Comparison of ENCODE assay signal across 23 cellular contexts in genomic region chr1:40932004-40932403, GRCh38. TPM values are rescaled to one million over a fixed set of nuclear protein-coding genes. Genes with fewer than 3 reads are reported as not detected.
DNase-seq lines count a peak whose midpoint lies in the region; ATAC-seq and TF ChIP-seq lines count a peak whose summit lies in the region.
"Had no signal": no experiment of that assay in that cellular context is flagged by ENCODE, and none has a peak within 500 bp of the region (broad histone marks: within the 10 kb centered on the region; RNA-seq: fewer than 3 reads in every experiment).

No MANE protein-coding gene starts in this region.

- no peaks in the 10 kb centered on the region for H3K36me3 Mint-ChIP-seq in type B pancreatic cell
- H3K36me3 Mint-ChIP-seq: CD4-positive, CD25-positive, alpha-beta regulatory T cell; stimulated activated memory B cell treated with anti-CD40 and anti-IgM and Interleukin-4, amounts not matched to agents 10 μg/mL and 1 μg/mL and 100 μg/mL, for 72 hours had no signal

- H2AFZ ChIP-seq in PC-9: no peak overlapping the region
- H2AFZ ChIP-seq: GM23248 had no signal

- no peaks in the 10 kb centered on the region for H3K36me3 ChIP-seq in heart right ventricle
- H3K36me3 ChIP-seq in PC-9 (ENCODE audit: low read depth): no peaks in the 10 kb centered on the region
- no peaks in the 10 kb centered on the region for H3K36me3 ChIP-seq in ascending aorta

- no peaks in the 10 kb centered on the region for H3K79me2 ChIP-seq in PC-9 (ENCODE audit: low read depth)

- H3K27ac Mint-ChIP-seq in type B pancreatic cell: peak overlapping the region; percentile 51
- H3K27ac Mint-ChIP-seq: activated CD4-positive, alpha-beta T cell treated with anti-CD3 and anti-CD28 coated beads for 36 hours; stimulated activated memory B cell treated with anti-CD40 and anti-IgM and Interleukin-4, amounts not matched to agents 10 μg/mL and 1 μg/mL and 100 μg/mL, for 72 hours had no signal

- WGBS in heart right ventricle, 2 donors: 49 to 58% methylated on average over 4 of the region's 4 CpGs

- peak in 6 of 8 donors; percentile 24 to 84 (median 56) for ATAC-seq in heart right ventricle
- no peak for ATAC-seq in left ventricle myocardium superior
- ATAC-seq in foreskin keratinocyte: peak; percentile 38
- ATAC-seq in GM18511 (IDR thresholded peaks at IDR 0.05; ENCODE audit: unreplicated experiment): no peak
- no peak for ATAC-seq in HG03460 (IDR thresholded peaks at IDR 0.05; ENCODE audit: unreplicated experiment)
- ATAC-seq: activated CD4-positive, alpha-beta T cell treated with anti-CD3 and anti-CD28 coated beads for 36 hours; K562; left lobe of liver; stimulated activated memory B cell treated with anti-CD40 and anti-IgM and Interleukin-4, amounts not matched to agents 10 μg/mL and 1 μg/mL and 100 μg/mL, for 72 hours had no signal

- CTCF ChIA-PET in PC-9 (lab: Charles Lee): interaction anchor here (1.2 kb wide), 1 partner anchor 17 kb away, joined by 3 read pairs; no protein-coding TSS in a partner anchor

- peaks cover 6% of the 10 kb centered on the region; the same call in 1 of the 2 replicates for H3F3A ChIP-seq in PC-9 (ENCODE audit: insufficient read depth, low read depth)

- peak overlapping the region in 4 of 10 donors; percentile 5 to 62 (median 21) for H3K27ac ChIP-seq in heart right ventricle
- no peak overlapping the region for H3K27ac ChIP-seq in PC-9
- no peak overlapping the region for H3K27ac ChIP-seq in foreskin keratinocyte
- H3K27ac ChIP-seq in ascending aorta: no peak overlapping the region
- H3K27ac ChIP-seq: GM23248, HL-60 had no signal

- TF ChIP-seq CTCF in heart right ventricle (IDR thresholded peaks at IDR 0.05) (no peak), PC-9 (conservative IDR thresholded peaks at IDR 0.05) (no peak), foreskin keratinocyte (conservative IDR thresholded peaks at IDR 0.05) (no peak), type B pancreatic cell (conservative IDR thresholded peaks at IDR 0.05) (no peak), ascending aorta (IDR thresholded peaks at IDR 0.05) (no peak)

- H3K27me3 ChIP-seq in heart right ventricle (no peaks in the 10 kb centered on the region), PC-9 (ENCODE audit: insufficient read depth, low read depth) (no peaks in the 10 kb centered on the region), foreskin keratinocyte (no peaks in the 10 kb centered on the region), ascending aorta (no peaks in the 10 kb centered on the region)

- intact Hi-C loops in heart right ventricle (cut with DNase I) (no loop called here), left ventricle myocardium superior (cut with micrococcal nuclease) (no loop called here), PC-9 (cut with micrococcal nuclease; ENCODE audit: unreplicated experiment) (no loop called here), ascending aorta (cut with DNase I) (no loop called here)

- H3K9me3 Mint-ChIP-seq in type B pancreatic cell: no peaks in the 10 kb centered on the region
- H3K9me3 Mint-ChIP-seq: CD4-positive, CD25-positive, alpha-beta regulatory T cell; stimulated activated memory B cell treated with anti-CD40 and anti-IgM and Interleukin-4, amounts not matched to agents 10 μg/mL and 1 μg/mL and 100 μg/mL, for 72 hours had no signal

- no peak overlapping the region for H3K4me3 ChIP-seq in heart right ventricle
- no peak overlapping the region for H3K4me3 ChIP-seq in PC-9
- H3K4me3 ChIP-seq in ascending aorta: no peak overlapping the region
- H3K4me3 ChIP-seq: GM23248, K562 had no signal

- H3K9me3 ChIP-seq in heart right ventricle (no peaks in the 10 kb centered on the region), PC-9 (ENCODE audit: insufficient read depth, low read depth) (no peaks in the 10 kb centered on the region), ascending aorta (no peaks in the 10 kb centered on the region)

- H3K4me1 ChIP-seq in heart right ventricle (peaks cover 0 to 15% (median 0%) of the 10 kb centered on the region in 9 donors), PC-9 (replicated peaks; ENCODE audit: insufficient read depth) (peaks cover 22% of the 10 kb centered on the region), foreskin keratinocyte (peaks cover 10% of the 10 kb centered on the region), ascending aorta (peaks cover 0 to 5% of the 10 kb centered on the region in 2 donors)

- no TSS peak for BruUV-seq in PC-9 (replicated peaks; lab: Mats Ljungman, UMichigan)

- peak overlapping the region; percentile 43 for H3K4me2 ChIP-seq in PC-9

- DNase-seq in heart right ventricle (peak in 1 of 2 donors; percentile 12), left ventricle myocardium superior (no peak), PC-9 (peak; percentile 53 to 65), foreskin keratinocyte (no peak), type B pancreatic cell (ENCODE audit: extremely low spot score, unreplicated experiment) (no peak), ascending aorta (ENCODE audit: low spot score in 2 of 2) (no peak)
- DNase-seq: ACHN; activated CD4-positive, alpha-beta T cell treated with anti-CD3 and anti-CD28 coated beads for 36 hours; activated gamma-delta T cell; CD4-positive, CD25-positive, alpha-beta regulatory T cell; DND-41; foreskin fibroblast; GM23248; MV-4-11; NCI-H2107; NCI-H774; retina had no signal

- H3K9me2 ChIP-seq in PC-9 (ENCODE audit: insufficient read depth): no peaks in the 10 kb centered on the region

- no peaks in the 10 kb centered on the region for H4K20me1 ChIP-seq in PC-9 (ENCODE audit: insufficient read depth)

- peaks cover 18% of the 10 kb centered on the region for H3K4me1 Mint-ChIP-seq in type B pancreatic cell (ENCODE audit: unreplicated experiment)
- H3K4me1 Mint-ChIP-seq: activated CD4-positive, alpha-beta T cell treated with anti-CD3 and anti-CD28 coated beads for 36 hours; CD4-positive, CD25-positive, alpha-beta regulatory T cell; stimulated activated memory B cell treated with anti-CD40 and anti-IgM and Interleukin-4, amounts not matched to agents 10 μg/mL and 1 μg/mL and 100 μg/mL, for 72 hours had no signal

- POLR2A ChIA-PET in PC-9 (lab: Charles Lee; ENCODE audit: unreplicated experiment): interaction anchor here (0.6 kb wide), 1 partner anchor 70 kb away, joined by 3 read pairs; the partner anchor contains the start of gene CITED4

- peak overlapping the region; percentile 11 for H3K4me3 Mint-ChIP-seq in type B pancreatic cell
- H3K4me3 Mint-ChIP-seq: activated CD4-positive, alpha-beta T cell treated with anti-CD3 and anti-CD28 coated beads for 36 hours; CD4-positive, CD25-positive, alpha-beta regulatory T cell; stimulated activated memory B cell treated with anti-CD40 and anti-IgM and Interleukin-4, amounts not matched to agents 10 μg/mL and 1 μg/mL and 100 μg/mL, for 72 hours had no signal

- H3K27me3 Mint-ChIP-seq in type B pancreatic cell: no peaks in the 10 kb centered on the region

RNA-seq across cellular contexts. Expression of gene CTPS1, which starts 47.5 kb away (rescaled TPM):
- total RNA-seq in heart right ventricle (10 to 100 TPM in 1 of 10 donors, 1 to 10 TPM in 9; 6.0 to 12.1 (median 7.1) TPM), left ventricle myocardium superior (6.7 TPM), PC-9 (2021) (80.5 and 91.9 TPM in 2 replicates), foreskin keratinocyte (74.6 and 76.8 TPM in 2 replicates), type B pancreatic cell (ENCODE audit: low replicate concordance) (34.3 and 60.5 TPM in 2 replicates), ascending aorta (33.0 TPM)
- polyA plus RNA-seq in heart right ventricle (10 to 100 TPM in 1 of 2 donors, 1 to 10 TPM in 1; 4.6 to 12.0 TPM), foreskin keratinocyte (59.2 and 67.8 TPM in 2 replicates)

Comparison
In these comparisons a context has a peak if more than half of its experiments do, and no peak if none do; other contexts are left out.
1. ATAC-seq: peak in heart right ventricle (6 of 8) and foreskin keratinocyte (single experiment); none in left ventricle myocardium superior (single experiment), GM18511 (single experiment) and HG03460 (single experiment).
2. DNase-seq: peak in PC-9 (2 of 2); none in left ventricle myocardium superior (single experiment), foreskin keratinocyte (0 of 2), type B pancreatic cell (single experiment) and ascending aorta (0 of 2).